Comparison of ENCODE assay signal across 8 cellular contexts in genomic region chr3:138608322-138609214, GRCh38. TPM values are rescaled to one million over a fixed set of nuclear protein-coding genes. Genes with fewer than 3 reads are reported as not detected.
DNase-seq lines count a peak whose midpoint lies in the region; ATAC-seq and TF ChIP-seq lines count a peak whose summit lies in the region.

Gene FAIM, plus strand, starts transcription at chr3:138608771. Its CDS starts 10,956 bp downstream, at chr3:138619727.

- in situ Hi-C loops in GM18951 (cut with MboI; ENCODE audit: low sequenced_read_pairs, unreplicated experiment): loop anchor here (5.0 kb wide), 1 partner anchor 309 kb away; no protein-coding TSS in a partner anchor

- peaks cover 2% of the 10 kb centered on the region; the same call in 1 of the 2 replicates for H3K9me3 ChIP-seq in BLaER1

- peaks cover 26% of the 10 kb centered on the region; the same call in 1 of the 2 replicates for H3K36me3 ChIP-seq in BLaER1

- H3K4me1 Mint-ChIP-seq in endothelial cell (ENCODE audit: unreplicated experiment) (peaks cover 8% of the 10 kb centered on the region), mesothelial cell of epicardium (peaks cover 17% of the 10 kb centered on the region)

- H3K9me3 Mint-ChIP-seq in endothelial cell (ENCODE audit: unreplicated experiment) (peaks cover 10% of the 10 kb centered on the region), mesothelial cell of epicardium (no peaks in the 10 kb centered on the region)

- peak within 1 kb of the TSS; percentile 94 for H3K27ac Mint-ChIP-seq in endothelial cell (ENCODE audit: unreplicated experiment)
- H3K27ac Mint-ChIP-seq in mesothelial cell of epicardium: peak within 1 kb of the TSS; percentile 93

- H3K4me3 Mint-ChIP-seq in endothelial cell (ENCODE audit: unreplicated experiment): peak within 1 kb of the TSS; percentile 98
- peak within 1 kb of the TSS; percentile 67 for H3K4me3 Mint-ChIP-seq in mesothelial cell of epicardium

- TF ChIP-seq CTCF in endothelial cell (IDR thresholded peaks at IDR 0.05; ENCODE audit: unreplicated experiment) (no peak), mesothelial cell of epicardium (IDR thresholded peaks at IDR 0.05; ENCODE audit: unreplicated experiment) (no peak)

- peaks cover 26% of the 10 kb centered on the region for H3K4me1 ChIP-seq in BLaER1

- ATAC-seq in HG03139 (IDR thresholded peaks at IDR 0.05; ENCODE audit: unreplicated experiment): peak; percentile 64

- peak within 1 kb of the TSS; percentile 94 for H3K27ac ChIP-seq in BLaER1

- peak; percentile 64 for TF ChIP-seq POLR2A in GM18951 (IDR thresholded peaks at IDR 0.05; ENCODE audit: extremely low read depth, insufficient read depth, insufficient read length)

- H3K36me3 Mint-ChIP-seq in endothelial cell (ENCODE audit: low read depth, unreplicated experiment) (peaks cover 14% of the 10 kb centered on the region), mesothelial cell of epicardium (peaks cover 7% of the 10 kb centered on the region)

- no peaks in the 10 kb centered on the region for H3K27me3 ChIP-seq in BLaER1

- peak within 1 kb of the TSS; percentile 70 for H3K4me2 ChIP-seq in BLaER1

- no peaks in the 10 kb centered on the region for H4K20me1 ChIP-seq in BLaER1

- H3K27me3 Mint-ChIP-seq in endothelial cell (ENCODE audit: unreplicated experiment): peaks cover 9% of the 10 kb centered on the region
- H3K27me3 Mint-ChIP-seq in mesothelial cell of epicardium (ENCODE audit: low read depth): peaks cover 3% of the 10 kb centered on the region

- H3K4me3 ChIP-seq in BLaER1: peak within 1 kb of the TSS; percentile 77

- peak within 1 kb of the TSS; percentile 93 for H3K9ac ChIP-seq in BLaER1

- DNase-seq in NCI-H526 treated with DMSO at 0.1 percent for 48 hours (lab: John Stamatoyannopoulos, UW) (peak; percentile 78), endothelial cell (ENCODE audit: low spot score) (peak; percentile 55), mesothelial cell of epicardium (ENCODE audit: low spot score in 2 of 2, unreplicated experiment in 2 of 2) (peak; percentile 42 to 72)
- DNase-seq in activated CD8-positive, alpha-beta memory T cell treated with anti-CD3 and anti-CD28 coated beads, Interleukin-2, amount 50 U/mL, for 24 hours (ENCODE audit: extremely low read depth): peak; percentile 33
- peak; percentile 41 to 47 for DNase-seq in stimulated activated CD8-positive, alpha-beta memory T cell treated with anti-CD3 and anti-CD28 coated beads, Interleukin-15, amount 100 ng/mL, for 48 hours (ENCODE audit: low read depth in 2 of 2)

RNA-seq across cellular contexts. Expression of gene FAIM, which starts in this region (rescaled TPM):
- total RNA-seq in endothelial cell (ENCODE audit: unreplicated experiment) (5.5 TPM), mesothelial cell of epicardium (12.1 to 14.7 TPM (median 13.7 TPM) in 3 replicates)

Comparison
In these comparisons a context has a peak if more than half of its experiments do, and no peak if none do; other contexts are left out.
1. Peak in every context shown above with its lines: DNase-seq, ATAC-seq, H3K4me3 ChIP-seq and H3K27ac ChIP-seq.